8 cellular contexts compared by ENCODE assay signal in the genomic region with DNA sequence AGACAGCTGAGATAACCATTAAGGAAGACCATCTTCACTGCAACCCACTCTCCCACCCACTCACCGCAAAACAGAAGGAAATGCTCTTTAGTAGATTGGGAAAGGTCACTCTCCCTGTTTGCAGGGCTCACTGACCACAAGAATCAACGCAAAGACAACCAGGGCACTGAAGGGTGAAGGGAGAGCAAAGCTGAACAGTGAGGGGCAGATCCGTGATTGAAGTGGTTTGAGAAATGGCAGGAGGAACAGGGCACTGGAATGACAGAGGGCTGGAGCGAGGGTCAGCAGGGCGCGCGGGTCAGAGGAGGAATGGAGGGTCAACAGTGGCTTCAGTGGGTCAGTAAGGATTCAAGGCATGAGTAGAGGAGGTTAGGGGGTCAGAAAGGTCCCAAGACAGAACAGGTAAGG. TPM values are rescaled to one million over a fixed set of nuclear protein-coding genes. Genes with fewer than 3 reads are reported as not detected.
DNase-seq lines count a peak whose midpoint lies in the region; ATAC-seq, FAIRE-seq and TF ChIP-seq lines count a peak whose summit lies in the region.

No MANE protein-coding gene starts in this region.

- H3K4me3 ChIP-seq in A549 = peak overlapping the region; percentile 78

- TF ChIP-seq POLR2A in A549 (IDR thresholded peaks at IDR 0.05; ENCODE audit: low read length) = no peak

- H3K4me1 ChIP-seq in A549 = peaks cover 18% of the 10 kb centered on the region; the same call in 2 of the 3 replicates

- no peaks in the 10 kb centered on the region for H3K9me3 ChIP-seq in A549

- DNase-seq in A549 (ENCODE audit: low read depth in 1 of 2, low spot score in 1 of 2) = peak in 1 of 2 experiments; percentile 60
- DNase-seq in OCI-M1 (lab: John Stamatoyannopoulos, UW) = peak; percentile 55
- no peak for DNase-seq in endothelial cell (ENCODE audit: low spot score)
- no peak for DNase-seq in neural crest cell (ENCODE audit: low read depth, low spot score)
- DNase-seq in NCI-H2196 treated with DMSO at 0.1 percent for 48 hours (lab: John Stamatoyannopoulos, UW; ENCODE audit: unreplicated experiment) = no peak
- no peak for DNase-seq in germinal center (ENCODE audit: low spot score)

- H3K4me1 Mint-ChIP-seq in endothelial cell (ENCODE audit: unreplicated experiment) (peaks cover 31% of the 10 kb centered on the region), neural crest cell (peaks cover 35% of the 10 kb centered on the region)

- peak overlapping the region; percentile 92 for H3K4me2 ChIP-seq in A549

- H3K4me3 Mint-ChIP-seq in endothelial cell (ENCODE audit: unreplicated experiment) (peak overlapping the region; percentile 99), neural crest cell (peak overlapping the region; percentile 99)

- peak overlapping the region; percentile 87 to 89 for H3K27ac ChIP-seq in A549

- POLR2A ChIA-PET in A549 (lab: Yijun Ruan, JAX) = no interaction called here

- H3K9me3 Mint-ChIP-seq in endothelial cell (ENCODE audit: unreplicated experiment) (no peaks in the 10 kb centered on the region), neural crest cell (no peaks in the 10 kb centered on the region)

- peaks cover 6% of the 10 kb centered on the region for H3K36me3 Mint-ChIP-seq in endothelial cell (ENCODE audit: low read depth, unreplicated experiment)
- H3K36me3 Mint-ChIP-seq in neural crest cell (ENCODE audit: low read depth) = peaks cover 3% of the 10 kb centered on the region

- TF ChIP-seq CTCF in A549 (IDR thresholded peaks at IDR 0.05) (no peak), endothelial cell (IDR thresholded peaks at IDR 0.05; ENCODE audit: unreplicated experiment) (no peak), neural crest cell (conservative IDR thresholded peaks at IDR 0.05) (no peak)

- H3K27ac Mint-ChIP-seq in endothelial cell (ENCODE audit: unreplicated experiment) (peak overlapping the region; percentile 92), neural crest cell (ENCODE audit: unreplicated experiment) (peak overlapping the region; percentile 99)

- ATAC-seq in A549 (peak; percentile 69 to 70), GM19463 (IDR thresholded peaks at IDR 0.05; ENCODE audit: unreplicated experiment) (peak; percentile 1), GM18870 (IDR thresholded peaks at IDR 0.05; ENCODE audit: unreplicated experiment) (no peak)

- TF ChIP-seq RAD21 in A549 (conservative IDR thresholded peaks at IDR 0.05 in 1 of 2, IDR thresholded peaks at IDR 0.05 in 1 of 2) = no peak

- 0% methylated on average over 7 of the region's 7 CpGs for WGBS in A549 (ENCODE audit: missing lambda C conversion rate)

- FAIRE-seq in A549 (lab: Jason Lieb, UNC) = no peak

- H3K27me3 Mint-ChIP-seq in endothelial cell (ENCODE audit: unreplicated experiment) (peaks cover 4% of the 10 kb centered on the region), neural crest cell (ENCODE audit: low read depth) (no peaks in the 10 kb centered on the region)

- CTCF ChIA-PET in A549 (lab: Yijun Ruan, JAX) = interaction anchor here (1.7 to 5.3 kb wide), 3 partner anchors 12 to 209 kb away, joined by 5 to 28 read pairs (median 7); a partner anchor contains a TSS

- TF ChIP-seq EP300 in A549 (IDR thresholded peaks at IDR 0.05) = no peak

TF ChIP-seq in A549, 52 proteins besides CTCF, POLR2A, EP300 and RAD21:
- TF ChIP-seq KDM5A (IDR thresholded peaks at IDR 0.05) (no peak), FOXS1 (CRISPR knock-in tag; IDR thresholded peaks at IDR 0.05) (no peak), JUNB (IDR thresholded peaks at IDR 0.05) (no peak), ZFP36 (IDR thresholded peaks at IDR 0.05; ENCODE audit: borderline replicate concordance, partially characterized antibody) (no peak), PHF8 (IDR thresholded peaks at IDR 0.05; ENCODE audit: borderline replicate concordance, low read depth) (no peak), POLR2AphosphoS2 (conservative IDR thresholded peaks at IDR 0.05; ENCODE audit: low read length) (no peak), MAFK (IDR thresholded peaks at IDR 0.05; ENCODE audit: partially characterized antibody) (no peak), CHD4 (IDR thresholded peaks at IDR 0.05; ENCODE audit: borderline replicate concordance) (no peak), TP53 (CRISPR knock-in tag; IDR thresholded peaks at IDR 0.05) (no peak), ESRRA (IDR thresholded peaks at IDR 0.05; ENCODE audit: borderline replicate concordance, low read length) (no peak), HOXB13 (CRISPR knock-in tag; IDR thresholded peaks at IDR 0.05; ENCODE audit: low read depth) (no peak), JUN (IDR thresholded peaks at IDR 0.05) (no peak), EHF (CRISPR knock-in tag; IDR thresholded peaks at IDR 0.05) (no peak)
- TF ChIP-seq, protein P1, sequence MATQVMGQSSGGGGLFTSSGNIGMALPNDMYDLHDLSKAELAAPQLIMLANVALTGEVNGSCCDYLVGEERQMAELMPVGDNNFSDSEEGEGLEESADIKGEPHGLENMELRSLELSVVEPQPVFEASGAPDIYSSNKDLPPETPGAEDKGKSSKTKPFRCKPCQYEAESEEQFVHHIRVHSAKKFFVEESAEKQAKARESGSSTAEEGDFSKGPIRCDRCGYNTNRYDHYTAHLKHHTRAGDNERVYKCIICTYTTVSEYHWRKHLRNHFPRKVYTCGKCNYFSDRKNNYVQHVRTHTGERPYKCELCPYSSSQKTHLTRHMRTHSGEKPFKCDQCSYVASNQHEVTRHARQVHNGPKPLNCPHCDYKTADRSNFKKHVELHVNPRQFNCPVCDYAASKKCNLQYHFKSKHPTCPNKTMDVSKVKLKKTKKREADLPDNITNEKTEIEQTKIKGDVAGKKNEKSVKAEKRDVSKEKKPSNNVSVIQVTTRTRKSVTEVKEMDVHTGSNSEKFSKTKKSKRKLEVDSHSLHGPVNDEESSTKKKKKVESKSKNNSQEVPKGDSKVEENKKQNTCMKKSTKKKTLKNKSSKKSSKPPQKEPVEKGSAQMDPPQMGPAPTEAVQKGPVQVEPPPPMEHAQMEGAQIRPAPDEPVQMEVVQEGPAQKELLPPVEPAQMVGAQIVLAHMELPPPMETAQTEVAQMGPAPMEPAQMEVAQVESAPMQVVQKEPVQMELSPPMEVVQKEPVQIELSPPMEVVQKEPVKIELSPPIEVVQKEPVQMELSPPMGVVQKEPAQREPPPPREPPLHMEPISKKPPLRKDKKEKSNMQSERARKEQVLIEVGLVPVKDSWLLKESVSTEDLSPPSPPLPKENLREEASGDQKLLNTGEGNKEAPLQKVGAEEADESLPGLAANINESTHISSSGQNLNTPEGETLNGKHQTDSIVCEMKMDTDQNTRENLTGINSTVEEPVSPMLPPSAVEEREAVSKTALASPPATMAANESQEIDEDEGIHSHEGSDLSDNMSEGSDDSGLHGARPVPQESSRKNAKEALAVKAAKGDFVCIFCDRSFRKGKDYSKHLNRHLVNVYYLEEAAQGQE (IDR thresholded peaks at IDR 0.05) = no peak
- TF ChIP-seq, protein P2, sequence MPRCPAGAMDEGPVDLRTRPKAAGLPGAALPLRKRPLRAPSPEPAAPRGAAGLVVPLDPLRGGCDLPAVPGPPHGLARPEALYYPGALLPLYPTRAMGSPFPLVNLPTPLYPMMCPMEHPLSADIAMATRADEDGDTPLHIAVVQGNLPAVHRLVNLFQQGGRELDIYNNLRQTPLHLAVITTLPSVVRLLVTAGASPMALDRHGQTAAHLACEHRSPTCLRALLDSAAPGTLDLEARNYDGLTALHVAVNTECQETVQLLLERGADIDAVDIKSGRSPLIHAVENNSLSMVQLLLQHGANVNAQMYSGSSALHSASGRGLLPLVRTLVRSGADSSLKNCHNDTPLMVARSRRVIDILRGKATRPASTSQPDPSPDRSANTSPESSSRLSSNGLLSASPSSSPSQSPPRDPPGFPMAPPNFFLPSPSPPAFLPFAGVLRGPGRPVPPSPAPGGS (IDR thresholded peaks at IDR 0.05) = no peak; the same call in 2 of the 3 replicates
- TF ChIP-seq, protein P3, sequence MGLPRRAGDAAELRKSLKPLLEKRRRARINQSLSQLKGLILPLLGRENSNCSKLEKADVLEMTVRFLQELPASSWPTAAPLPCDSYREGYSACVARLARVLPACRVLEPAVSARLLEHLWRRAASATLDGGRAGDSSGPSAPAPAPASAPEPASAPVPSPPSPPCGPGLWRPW (IDR thresholded peaks at IDR 0.05) = no peak
- TF ChIP-seq, protein P4, sequence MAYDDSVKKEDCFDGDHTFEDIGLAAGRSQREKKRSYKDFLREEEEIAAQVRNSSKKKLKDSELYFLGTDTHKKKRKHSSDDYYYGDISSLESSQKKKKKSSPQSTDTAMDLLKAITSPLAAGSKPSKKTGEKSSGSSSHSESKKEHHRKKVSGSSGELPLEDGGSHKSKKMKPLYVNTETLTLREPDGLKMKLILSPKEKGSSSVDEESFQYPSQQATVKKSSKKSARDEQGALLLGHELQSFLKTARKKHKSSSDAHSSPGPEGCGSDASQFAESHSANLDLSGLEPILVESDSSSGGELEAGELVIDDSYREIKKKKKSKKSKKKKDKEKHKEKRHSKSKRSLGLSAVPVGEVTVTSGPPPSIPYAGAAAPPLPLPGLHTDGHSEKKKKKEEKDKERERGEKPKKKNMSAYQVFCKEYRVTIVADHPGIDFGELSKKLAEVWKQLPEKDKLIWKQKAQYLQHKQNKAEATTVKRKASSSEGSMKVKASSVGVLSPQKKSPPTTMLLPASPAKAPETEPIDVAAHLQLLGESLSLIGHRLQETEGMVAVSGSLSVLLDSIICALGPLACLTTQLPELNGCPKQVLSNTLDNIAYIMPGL (CRISPR knock-in tag; IDR thresholded peaks at IDR 0.05; ENCODE audit: borderline replicate concordance) = no peak

RNA-seq across cellular contexts. Expression of a gene that starts 0.5 kb away (rescaled TPM):
- polyA plus RNA-seq in A549 (2011; rRNA removed) (29.6 and 35.6 TPM in 2 replicates), A549 (2017; fragmentation: RNase III; extraction: RNeasy Plus Mini Kit Qiagen cat#74134 plus additional on column Dnase treatment) (39.2 to 41.0 TPM (median 39.4 TPM) in 3 replicates)
- polyA plus RNA-seq in A549 (2012; cell fraction: cytosol; rRNA removed) = 14.6 and 16.2 TPM in 2 replicates
- polyA plus RNA-seq in A549 (2012; cell fraction: nucleus; rRNA removed) = 8.1 and 10.2 TPM in 2 replicates
- 11.4 and 11.5 TPM in 2 replicates for polyA minus RNA-seq in A549 (2011; rRNA and poly(A)+ RNA removed)
- total RNA-seq in endothelial cell (ENCODE audit: unreplicated experiment) (35.7 TPM), neural crest cell (30.7 and 31.9 TPM in 2 replicates)

RNA-seq across cellular contexts. Expression of a gene that starts 11.6 kb away (rescaled TPM):
- polyA plus RNA-seq in A549 (2011; rRNA removed) (5.3 and 6.6 TPM in 2 replicates), A549 (2017; fragmentation: RNase III; extraction: RNeasy Plus Mini Kit Qiagen cat#74134 plus additional on column Dnase treatment) (7.0 to 7.2 TPM (median 7.0 TPM) in 3 replicates)
- polyA plus RNA-seq in A549 (2012; cell fraction: cytosol; rRNA removed) = 12.3 and 20.7 TPM in 2 replicates
- polyA plus RNA-seq in A549 (2012; cell fraction: nucleus; rRNA removed) = 12.4 and 22.3 TPM in 2 replicates
- 5.7 and 8.4 TPM in 2 replicates for polyA minus RNA-seq in A549 (2011; rRNA and poly(A)+ RNA removed)
- total RNA-seq in endothelial cell (ENCODE audit: unreplicated experiment) (86.0 TPM), neural crest cell (30.6 and 31.7 TPM in 2 replicates)
